In genomic region chr9:8553444-8553843, GRCh38 we compare ENCODE assay signal across 17 cellular contexts.
"Had no signal": no experiment of that assay in that cellular context is flagged by ENCODE, and none has a peak within 500 bp of the region (broad histone marks: within the 10 kb centered on the region; RNA-seq: fewer than 3 reads in every experiment).

No MANE protein-coding gene starts in this region.

- H3K4me3 Mint-ChIP-seq: effector memory CD8-positive, alpha-beta T cell; natural killer cell; neural progenitor cell had no signal

- H3K9me3 ChIP-seq: esophagus squamous epithelium, ovary, suprapubic skin, tibial artery, upper lobe of right lung, vagina had no signal

- H3K27ac Mint-ChIP-seq: effector memory CD8-positive, alpha-beta T cell; natural killer cell; neural progenitor cell; progenitor cell of endocrine pancreas had no signal

- H2AFZ ChIP-seq: neural progenitor cell had no signal

- H3K4me1 ChIP-seq: esophagus squamous epithelium, neural progenitor cell, suprapubic skin, tibial artery, upper lobe of right lung had no signal

- H3K27me3 Mint-ChIP-seq: effector memory CD8-positive, alpha-beta T cell; progenitor cell of endocrine pancreas had no signal

- H3K27me3 ChIP-seq: esophagus squamous epithelium, neural progenitor cell, ovary, suprapubic skin, tibial artery, upper lobe of right lung, vagina had no signal

- H3K36me3 ChIP-seq: esophagus squamous epithelium, neural progenitor cell, ovary, suprapubic skin, tibial artery, upper lobe of right lung, vagina had no signal

- H3K4me2 ChIP-seq: neural progenitor cell, smooth muscle cell had no signal

- FAIRE-seq: kidney had no signal

- H3K27ac ChIP-seq: esophagus squamous epithelium, neural progenitor cell, ovary, suprapubic skin, tibial artery, upper lobe of right lung, vagina had no signal

- H3K4me3 ChIP-seq: esophagus squamous epithelium, neural progenitor cell, ovary, smooth muscle cell, suprapubic skin, tibial artery, upper lobe of right lung, vagina had no signal

- DNase-seq: cortex of kidney; effector memory CD8-positive, alpha-beta T cell; esophagus squamous epithelium; foreskin fibroblast; kidney; natural killer cell; ovary; right cardiac atrium; stimulated activated CD4-positive, alpha-beta T cell treated with anti-CD3 and anti-CD28 coated beads, Interleukin-2, amount 100 ng/mL, for 48 hours; stimulated activated naive CD4-positive, alpha-beta T cell treated with Interleukin-2 at 50 U/mL for 16 hours; tibial artery; upper lobe of right lung had no signal

- H3K4me1 Mint-ChIP-seq: natural killer cell, neural progenitor cell had no signal

- ATAC-seq: effector memory CD8-positive, alpha-beta T cell; natural killer cell; right cardiac atrium; upper lobe of right lung had no signal

- H3K9ac ChIP-seq: neural progenitor cell had no signal

- H3K36me3 Mint-ChIP-seq: natural killer cell had no signal

- H3K9me3 Mint-ChIP-seq: natural killer cell, neural progenitor cell had no signal
